21 cellular contexts compared by ENCODE assay signal in genomic region chr16:87536795-87537142, GRCh38. TPM values are rescaled to one million over a fixed set of nuclear protein-coding genes. Genes with fewer than 3 reads are reported as not detected.
DNase-seq lines count a peak whose midpoint lies in the region; ATAC-seq and TF ChIP-seq lines count a peak whose summit lies in the region.
"Had no signal": no experiment of that assay in that cellular context is flagged by ENCODE, and none has a peak within 500 bp of the region (broad histone marks: within the 10 kb centered on the region; RNA-seq: fewer than 3 reads in every experiment).

No MANE protein-coding gene starts in this region.

- H3K4me1 ChIP-seq in H9 (ENCODE audit: insufficient read depth, low read length) (peaks cover 2% of the 10 kb centered on the region; the same call in 1 of the 2 replicates), neural progenitor cell (peaks cover 19% of the 10 kb centered on the region), body of pancreas (no peaks in the 10 kb centered on the region)
- H3K4me1 ChIP-seq: HAP-1 had no signal

- no peak overlapping the region for H2AFZ ChIP-seq in H9 (ENCODE audit: low read length)
- H2AFZ ChIP-seq in neural progenitor cell (replicated peaks), result peak overlapping the region; percentile 5

- H3K4ac ChIP-seq in H9 (ENCODE audit: low read depth, low read length), result no peak overlapping the region

- no peaks in the 10 kb centered on the region for H3F3A ChIP-seq in neural progenitor cell (ENCODE audit: low read depth)

- no peak overlapping the region for H2BK5ac ChIP-seq in H9 (ENCODE audit: insufficient read length, low read length)

- ATAC-seq in WTC11 (no peak), body of pancreas (no peak)

- H3K79me2 ChIP-seq in H9 (ENCODE audit: insufficient read depth, low read length) (no peaks in the 10 kb centered on the region), neural progenitor cell (ENCODE audit: low read depth) (no peaks in the 10 kb centered on the region)

- no peak overlapping the region for H4K91ac ChIP-seq in H9 (ENCODE audit: insufficient read length, low read depth, low read length)

- H3K9me3 ChIP-seq in H9 (ENCODE audit: control insufficient read depth, low read depth, low read length), result peaks cover 10% of the 10 kb centered on the region
- H3K9me3 ChIP-seq in iPS-18c (ENCODE audit: control insufficient read depth, insufficient read depth, low read length), result no peaks in the 10 kb centered on the region
- no peaks in the 10 kb centered on the region for H3K9me3 ChIP-seq in neural progenitor cell (ENCODE audit: low read depth)
- peaks cover 0 to 13% (median 0%) of the 10 kb centered on the region in 3 donors for H3K9me3 ChIP-seq in body of pancreas
- H3K9me3 ChIP-seq in WERI-Rb-1 (ENCODE audit: severe bottlenecking), result no peaks in the 10 kb centered on the region

- peak overlapping the region; percentile 9; the same call in 1 of the 2 replicates for H3K4me3 ChIP-seq in iPS-18c (ENCODE audit: insufficient read depth, low read depth, low read length)
- H3K4me3 ChIP-seq in neural progenitor cell, result no peak overlapping the region
- H3K4me3 ChIP-seq in body of pancreas, result no peak overlapping the region
- no peak overlapping the region for H3K4me3 ChIP-seq in WERI-Rb-1 (ENCODE audit: low read depth, low read length)
- H3K4me3 ChIP-seq: BLaER1, HAP-1 had no signal

- H3K4me1 Mint-ChIP-seq in H9, result peaks cover 25 to 29% of the 10 kb centered on the region in 2 experiments
- H3K4me1 Mint-ChIP-seq in WTC11, result peaks cover 27% of the 10 kb centered on the region
- peaks cover 39% of the 10 kb centered on the region for H3K4me1 Mint-ChIP-seq in neural progenitor cell
- H3K4me1 Mint-ChIP-seq: CD4-positive, CD25-positive, alpha-beta regulatory T cell had no signal

- H2BK15ac ChIP-seq in H9 (ENCODE audit: low read depth, low read length), result no peak overlapping the region

- no peak overlapping the region for H3K18ac ChIP-seq in H9 (ENCODE audit: insufficient read length, low read depth, low read length)

- no peak for TF ChIP-seq POLR2A in body of pancreas (IDR thresholded peaks at IDR 0.05)

- H2BK120ac ChIP-seq in H9 (ENCODE audit: low read depth, low read length, poor library complexity, severe bottlenecking), result no peak overlapping the region

- no peak overlapping the region for H3T11ph ChIP-seq in H9 (ENCODE audit: low read length)

- no peak overlapping the region for H3K56ac ChIP-seq in H9 (ENCODE audit: insufficient read length, low read depth, low read length)

- H3K9ac ChIP-seq in H9 (ENCODE audit: extremely low read depth, insufficient read length, low read length) (no peak overlapping the region), neural progenitor cell (no peak overlapping the region)
- H3K9ac ChIP-seq: BLaER1 had no signal

- no peak overlapping the region for H3K27ac Mint-ChIP-seq in H9
- no peak overlapping the region for H3K27ac Mint-ChIP-seq in WTC11
- H3K27ac Mint-ChIP-seq in neural progenitor cell, result no peak overlapping the region

- intact Hi-C loops in body of pancreas (cut with DNase I), result no loop called here

- no peak overlapping the region for H3K27ac ChIP-seq in H9 (ENCODE audit: insufficient read length, low read depth, low read length)
- H3K27ac ChIP-seq in neural progenitor cell, result no peak overlapping the region
- no peak overlapping the region for H3K27ac ChIP-seq in body of pancreas
- no peak overlapping the region for H3K27ac ChIP-seq in WERI-Rb-1
- H3K27ac ChIP-seq: BLaER1 had no signal

- H2BK20ac ChIP-seq in H9 (ENCODE audit: low read depth, low read length, poor library complexity, severe bottlenecking), result no peak overlapping the region

- POLR2A ChIA-PET in WTC11 (lab: Charles Lee), result no interaction called here

- DNase-seq in H9 (no peak), WTC11 (ENCODE audit: low spot score) (no peak), neural progenitor cell (ENCODE audit: low spot score) (no peak), body of pancreas (no peak), WERI-Rb-1 (no peak), NCI-H748 treated with DMSO at 0.1 percent for 48 hours (lab: John Stamatoyannopoulos, UW) (no peak)
- DNase-seq: CD4-positive, CD25-positive, alpha-beta regulatory T cell; DMS153; DND-41; Karpas-422; MV-4-11; NCI-H1105; NCI-H2029; NCI-H446; NCI-H524 treated with DMSO at 0.1 percent for 48 hours; NCI-H82; Right ventricle myocardium superior; RPMI8226 had no signal

- H3K79me1 ChIP-seq in H9 (ENCODE audit: insufficient read depth, low read depth, low read length, poor library complexity, severe bottlenecking), result no peaks in the 10 kb centered on the region

- H4K8ac ChIP-seq in H9 (replicated peaks; ENCODE audit: insufficient read length, low read depth, low read length), result no peak overlapping the region

- no peaks in the 10 kb centered on the region for H3K36me3 ChIP-seq in neural progenitor cell
- no peaks in the 10 kb centered on the region for H3K36me3 ChIP-seq in body of pancreas (replicated peaks in 1 of 2; ENCODE audit: insufficient read depth in 1 of 2, low read depth in 2 of 2)
- no peaks in the 10 kb centered on the region for H3K36me3 ChIP-seq in WERI-Rb-1
- H3K36me3 ChIP-seq: BLaER1, HAP-1 had no signal

- CTCF ChIA-PET in WTC11 (lab: Charles Lee), result interaction anchor here (1.0 to 1.3 kb wide), 2 partner anchors 34 to 120 kb away, joined by 3 read pairs; no protein-coding TSS in a partner anchor

- no peak overlapping the region for H2BK12ac ChIP-seq in H9 (ENCODE audit: insufficient read length, low read depth, low read length)

- H3K23me2 ChIP-seq in H9 (ENCODE audit: insufficient read length, low read depth, low read length, poor library complexity, severe bottlenecking), result no peaks in the 10 kb centered on the region

- H3K4me3 Mint-ChIP-seq in H9 (peak overlapping the region; percentile 9 to 39; a peak in 1 of 5 replicates), WTC11 (peak overlapping the region; percentile 12), neural progenitor cell (no peak overlapping the region)
- H3K4me3 Mint-ChIP-seq: CD4-positive, CD25-positive, alpha-beta regulatory T cell had no signal

- no peak overlapping the region for H2AK5ac ChIP-seq in H9 (ENCODE audit: insufficient read length, low read length)

- no peaks in the 10 kb centered on the region for H4K20me1 ChIP-seq in H9 (ENCODE audit: control insufficient read depth, insufficient read depth, insufficient read length)
- H4K20me1 ChIP-seq in neural progenitor cell (ENCODE audit: low read depth), result no peaks in the 10 kb centered on the region
- H4K20me1 ChIP-seq: BLaER1 had no signal

- H3K4me2 ChIP-seq in H9 (ENCODE audit: insufficient read depth, insufficient read length, low read length), result no peak overlapping the region
- no peak overlapping the region for H3K4me2 ChIP-seq in neural progenitor cell
- H3K4me2 ChIP-seq: BLaER1 had no signal

- no peak overlapping the region for H4K5ac ChIP-seq in H9 (ENCODE audit: insufficient read length, low read depth, low read length)

- no peak overlapping the region for H3K23ac ChIP-seq in H9 (ENCODE audit: insufficient read length, low read depth, low read length)

- H3K27me3 Mint-ChIP-seq in H9 (ENCODE audit: low read depth), result peaks cover 50% of the 10 kb centered on the region
- peaks cover 21% of the 10 kb centered on the region for H3K27me3 Mint-ChIP-seq in WTC11 (ENCODE audit: low read depth)
- H3K27me3 Mint-ChIP-seq in neural progenitor cell (ENCODE audit: insufficient read depth, low read depth), result peaks cover 4% of the 10 kb centered on the region

- no peaks in the 10 kb centered on the region for H3K27me3 ChIP-seq in H9 (ENCODE audit: insufficient read depth, low read length)
- H3K27me3 ChIP-seq in neural progenitor cell, result no peaks in the 10 kb centered on the region
- H3K27me3 ChIP-seq in body of pancreas, result peaks cover 0 to 4% of the 10 kb centered on the region in 2 donors
- H3K27me3 ChIP-seq in WERI-Rb-1 (ENCODE audit: insufficient read depth, low read depth, severe bottlenecking), result no peaks in the 10 kb centered on the region
- H3K27me3 ChIP-seq: BLaER1 had no signal

- TF ChIP-seq CTCF in H9 (conservative IDR thresholded peaks at IDR 0.05), result no peak
- no peak for TF ChIP-seq CTCF in WTC11 (IDR thresholded peaks at IDR 0.05)
- TF ChIP-seq CTCF in neural progenitor cell (IDR thresholded peaks at IDR 0.05), result no peak
- TF ChIP-seq CTCF in body of pancreas (IDR thresholded peaks at IDR 0.05), result no peak
- no peak for TF ChIP-seq CTCF in WERI-Rb-1 (IDR thresholded peaks at IDR 0.05; ENCODE audit: low read depth, low read length)

- H3K14ac ChIP-seq in H9 (ENCODE audit: insufficient read depth, low read length), result no peak overlapping the region

- WGBS in H9 (ENCODE audit: extremely low coverage, insufficient read length, low lambda C conversion rate), result no CpG with 5 or more reads among the region's 10 CpGs
- whole genome bisulfite sequencing in body of pancreas, 2 donors, result 63% methylated on average over 10 of the region's 10 CpGs

- peaks cover 37 to 41% of the 10 kb centered on the region in 2 experiments for H3K9me3 Mint-ChIP-seq in H9
- peaks cover 49% of the 10 kb centered on the region for H3K9me3 Mint-ChIP-seq in WTC11
- H3K9me3 Mint-ChIP-seq in neural progenitor cell, result peaks cover 24% of the 10 kb centered on the region

- peaks cover 4 to 21% (median 5%) of the 10 kb centered on the region in 3 experiments; a peak in 6 of 7 replicates for H3K36me3 Mint-ChIP-seq in H9 (ENCODE audit: insufficient read depth in 1 of 3, low read depth in 3 of 3)
- H3K36me3 Mint-ChIP-seq in WTC11, result peaks cover 33% of the 10 kb centered on the region
- no peaks in the 10 kb centered on the region for H3K36me3 Mint-ChIP-seq in neural progenitor cell
- H3K36me3 Mint-ChIP-seq: CD4-positive, CD25-positive, alpha-beta regulatory T cell had no signal

TF ChIP-seq in WTC11, 78 proteins besides CTCF, POLR2A, EP300 and RAD21 (continues in another document):
- TF ChIP-seq RELA (CRISPR knock-in tag; IDR thresholded peaks at IDR 0.05; ENCODE audit: borderline replicate concordance), result no peak
- no peak for TF ChIP-seq ZNF396 (CRISPR knock-in tag; IDR thresholded peaks at IDR 0.05; ENCODE audit: borderline replicate concordance)
- no peak for TF ChIP-seq KAT7 (CRISPR knock-in tag; IDR thresholded peaks at IDR 0.05; ENCODE audit: borderline replicate concordance)
- TF ChIP-seq TP53 (CRISPR knock-in tag; IDR thresholded peaks at IDR 0.05), result no peak

RNA-seq across cellular contexts. Expression of gene ZCCHC14, which starts 43.9 kb away (rescaled TPM):
- 27.6 and 27.7 TPM in 2 replicates for total RNA-seq in H9 (2021)
- total RNA-seq in WTC11 (2021), result 30.6 to 33.8 TPM (median 30.9 TPM) in 3 replicates
- total RNA-seq in neural progenitor cell (ENCODE audit: low replicate concordance), result 10.3 and 11.7 TPM in 2 replicates
- 10 to 100 TPM; 18.9 to 54.4 TPM for total RNA-seq in body of pancreas
